Comparison of ENCODE assay signal across 18 cellular contexts in genomic region chr17:75842411-75842810, GRCh38. TPM values are rescaled to one million over a fixed set of nuclear protein-coding genes. Genes with fewer than 3 reads are reported as not detected.
A peak's percentile ranks its signal among the peaks of the same experiment; 100 is the strongest.
DNase-seq lines count a peak whose midpoint lies in the region; ATAC-seq, FAIRE-seq and TF ChIP-seq lines count a peak whose summit lies in the region.
"Had no signal": no experiment of that assay in that cellular context is flagged by ENCODE, and none has a peak within 500 bp of the region (broad histone marks: within the 10 kb centered on the region; RNA-seq: fewer than 3 reads in every experiment).

No MANE protein-coding gene starts in this region.

- WGBS in K562 (ENCODE audit: insufficient coverage, low coverage, missing lambda C conversion rate) = 75% methylated on average over 10 of the region's 18 CpGs

- H3K4me3 ChIP-seq in GM06990 (replicated peaks; ENCODE audit: low read depth, low read length) = peak overlapping the region; percentile 63
- H3K4me3 ChIP-seq in K562 = peak overlapping the region; percentile 69; the same call in 1 of the 2 replicates
- peak overlapping the region; percentile 78 to 98 for H3K4me3 ChIP-seq in neutrophil (ENCODE audit: low read depth in 1 of 2, low read length in 1 of 2)

- H3K4me3 Mint-ChIP-seq in activated CD4-positive, alpha-beta T cell treated with anti-CD3 and anti-CD28 coated beads, Interleukin-2, amount 10 ng/mL, durations not matched to agents 24 days and 14 days = peak overlapping the region; percentile 89

- no peaks in the 10 kb centered on the region for H3K9me3 Mint-ChIP-seq in activated CD4-positive, alpha-beta T cell treated with anti-CD3 and anti-CD28 coated beads, Interleukin-2, amount 10 ng/mL, durations not matched to agents 24 days and 14 days

- no peaks in the 10 kb centered on the region for H3K27me3 Mint-ChIP-seq in activated CD4-positive, alpha-beta T cell treated with anti-CD3 and anti-CD28 coated beads, Interleukin-2, amount 10 ng/mL, durations not matched to agents 24 days and 14 days

- TF ChIP-seq CTCF in GM06990 (IDR thresholded peaks at IDR 0.05; ENCODE audit: insufficient read depth, low read length, poor library complexity, severe bottlenecking) (no peak), K562 (IDR thresholded peaks at IDR 0.05 in 2 of 3, conservative IDR thresholded peaks at IDR 0.05 in 1 of 3; ENCODE audit: insufficient read depth in 2 of 3, low read depth in 1 of 3, low read length in 3 of 3) (no peak), neutrophil (IDR thresholded peaks at IDR 0.05) (no peak), GM10266 (IDR thresholded peaks at IDR 0.05; ENCODE audit: control insufficient read depth, insufficient read depth, low read depth, missing control alignments) (no peak)

- POLR2A ChIA-PET in K562 (lab: Yijun Ruan, JAX) = interaction anchor here (1.9 to 8.5 kb wide), 4 partner anchors 8 to 66 kb away, joined by 9 to 145 read pairs (median 56); partner anchors contain the start of gene WBP2

- CTCF ChIA-PET in K562 (lab: Yijun Ruan, JAX; ENCODE audit: low intra/inter-chr PET ratio) = no interaction called here

- no peak overlapping the region for H2AFZ ChIP-seq in K562 (ENCODE audit: low read depth, low read length)

- peak overlapping the region; percentile 66 for H3K27ac Mint-ChIP-seq in activated CD4-positive, alpha-beta T cell treated with anti-CD3 and anti-CD28 coated beads, Interleukin-2, amount 10 ng/mL, durations not matched to agents 24 days and 14 days

- H3K36me3 ChIP-seq in GM06990 (ENCODE audit: control insufficient read depth, insufficient read depth, low read length) = peaks cover 24% of the 10 kb centered on the region
- H3K36me3 ChIP-seq in K562 (ENCODE audit: control insufficient read depth, insufficient read depth, low read length) = peaks cover 59% of the 10 kb centered on the region; the same call in 2 of the 3 replicates
- peaks cover 82% of the 10 kb centered on the region for H3K36me3 ChIP-seq in neutrophil

- TF ChIP-seq RAD21 in K562 (CRISPR knock-in tag; conservative IDR thresholded peaks at IDR 0.05 in 1 of 2, IDR thresholded peaks at IDR 0.05 in 1 of 2) = no peak

- DNase-seq in activated CD4-positive, alpha-beta T cell treated with anti-CD3 and anti-CD28 coated beads, Interleukin-2, amount 10 ng/mL, durations not matched to agents 24 days and 14 days = no peak
- DNase-seq in activated CD4-positive, alpha-beta T cell treated with anti-CD3 and anti-CD28 coated beads, Interleukin-2, amount 50 U/mL, for 4 hours = no peak
- DNase-seq in GM06990 (ENCODE audit: extremely low read depth, insufficient read length) = no peak
- no peak for DNase-seq in K562 (ENCODE audit: extremely low read depth in 1 of 4, low spot score in 3 of 4)
- no peak for DNase-seq in GM10266 (ENCODE audit: extremely low spot score)
- no peak for DNase-seq in NK-92 (lab: John Stamatoyannopoulos, UW; ENCODE audit: unreplicated experiment)
- DNase-seq: anterior cingulate cortex; COR-L47; mammary epithelial cell; NCI-H69; nucleus accumbens; SK-N-SH; stimulated activated CD4-positive, alpha-beta T cell treated with anti-CD3 and anti-CD28 coated beads, Interleukin-4, amount 100 ng/mL, for 24 hours had no signal

- peak overlapping the region; percentile 95 to 98 for H3K9ac ChIP-seq in K562 (ENCODE audit: insufficient read depth in 1 of 2, low read depth in 2 of 2, low read length in 2 of 2)
- H3K9ac ChIP-seq: SK-N-SH had no signal

- peaks cover 31% of the 10 kb centered on the region for H3K36me3 Mint-ChIP-seq in activated CD4-positive, alpha-beta T cell treated with anti-CD3 and anti-CD28 coated beads, Interleukin-2, amount 10 ng/mL, durations not matched to agents 24 days and 14 days (ENCODE audit: low read depth)

- H3K27me3 ChIP-seq in GM06990 (replicated peaks; ENCODE audit: control insufficient read depth, insufficient read depth, low read length) (no peaks in the 10 kb centered on the region), K562 (ENCODE audit: control insufficient read depth in 2 of 2, insufficient read depth in 2 of 2, low read length in 2 of 2) (no peaks in the 10 kb centered on the region), neutrophil (no peaks in the 10 kb centered on the region)

- H3K4me2 ChIP-seq in K562 (ENCODE audit: insufficient read depth, low read length) = peak overlapping the region; percentile 99
- H3K4me2 ChIP-seq: SK-N-SH had no signal

- H3K9me3 ChIP-seq in K562 (replicated peaks; ENCODE audit: control insufficient read depth, insufficient read depth, low read depth, low read length) = no peaks in the 10 kb centered on the region
- H3K9me3 ChIP-seq in neutrophil = peaks cover 4% of the 10 kb centered on the region
- H3K9me3 ChIP-seq: SK-N-SH had no signal

- no peaks in the 10 kb centered on the region for H4K20me1 ChIP-seq in K562 (replicated peaks; ENCODE audit: control insufficient read depth, insufficient read depth, low read length)

- H3K27ac ChIP-seq in K562 (ENCODE audit: extremely low read depth, low read depth, low read length) (peak overlapping the region; percentile 95; the same call in 2 of the 3 replicates), neutrophil (peak overlapping the region; percentile 98)
- H3K27ac ChIP-seq: epithelial cell of prostate, VCaP had no signal

- no TSS peak for BruUV-seq in K562 (replicated peaks; lab: Mats Ljungman, UMichigan)

- peaks cover 24 to 73% of the 10 kb centered on the region in 2 experiments for H3K4me1 ChIP-seq in K562 (replicated peaks in 1 of 2; ENCODE audit: control insufficient read depth in 2 of 2, insufficient read depth in 2 of 2, low read length in 2 of 2)
- H3K4me1 ChIP-seq in neutrophil (ENCODE audit: control insufficient read depth in 1 of 2, insufficient read depth in 1 of 2, low read depth in 1 of 2, low read length in 1 of 2) = peaks cover 33 to 41% of the 10 kb centered on the region in 2 experiments

- TF ChIP-seq POLR2A in K562 (conservative IDR thresholded peaks at IDR 0.05) = no peak

- no peak for FAIRE-seq in K562 (lab: Jason Lieb, UNC)
- FAIRE-seq: A204.1 had no signal

- intact Hi-C loops in activated CD4-positive, alpha-beta T cell treated with anti-CD3 and anti-CD28 coated beads, Interleukin-2, amount 10 ng/mL, durations not matched to agents 24 days and 14 days (cut with micrococcal nuclease) = no loop called here
- intact Hi-C loops in K562 (cut with micrococcal nuclease) = no loop called here

- H3K4me1 Mint-ChIP-seq in activated CD4-positive, alpha-beta T cell treated with anti-CD3 and anti-CD28 coated beads, Interleukin-2, amount 10 ng/mL, durations not matched to agents 24 days and 14 days = peaks cover 11% of the 10 kb centered on the region

- peaks cover 50% of the 10 kb centered on the region for H3K79me2 ChIP-seq in K562 (ENCODE audit: control insufficient read depth, insufficient read depth, low read length)

- no peaks in the 10 kb centered on the region for H3K9me1 ChIP-seq in K562 (ENCODE audit: control insufficient read depth, insufficient read depth, low read length)

- TF ChIP-seq EP300 in K562 (IDR thresholded peaks at IDR 0.05; ENCODE audit: low read length) = no peak

- ATAC-seq in K562 (no peak), HG03108 (IDR thresholded peaks at IDR 0.05; ENCODE audit: unreplicated experiment) (no peak)

- in situ Hi-C loops in K562 (cut with MboI) = no loop called here

RNA-seq across cellular contexts. Expression of gene UNC13D, which starts 1.8 kb away (rescaled TPM):
- total RNA-seq in activated CD4-positive, alpha-beta T cell treated with anti-CD3 and anti-CD28 coated beads, Interleukin-2, amount 10 ng/mL, durations not matched to agents 24 days and 14 days = 158 and 161 TPM in 2 replicates
- total RNA-seq in K562 (2011; cell fraction: chromatin; rRNA removed; ENCODE audit: low replicate concordance) = 235 and 813 TPM in 2 replicates
- total RNA-seq in K562 (2011; cell fraction: nucleolus; rRNA removed) = 592 and 605 TPM in 2 replicates
- total RNA-seq in K562 (2011; cell fraction: nucleoplasm; rRNA removed) = 287 and 294 TPM in 2 replicates
- total RNA-seq in K562 (2014; rRNA removed) (150 and 207 TPM in 2 replicates), K562 (2014; rRNA removed; fragmentation: Illumina TruSeq; extraction: Trizol) (22.9 and 31.6 TPM in 2 replicates), K562 (2015; rRNA removed; fragmentation: Illumina TruSeq; extraction: Trizol) (74.2 and 74.8 TPM in 2 replicates), K562 (2021) (222 and 244 TPM in 2 replicates)
- polyA plus RNA-seq in K562 (2011; rRNA removed) (69.2 and 129 TPM in 2 replicates), K562 (2014; fragmentation: Illumina TruSeq; extraction: Trizol) (66.9 and 108 TPM in 2 replicates), K562 (2014; fragmentation: Nextera tagmentation; extraction: Ambion mirVana) (1 to 10 TPM in 1 of 2 experiments, under 1 TPM in 1; 0.86 to 1.9 TPM), K562 (2014; rRNA removed) (147 and 160 TPM in 2 replicates)
- 51.7 and 114 TPM in 2 replicates for polyA plus RNA-seq in K562 (2011; cell fraction: cytosol; rRNA removed)
- polyA plus RNA-seq in K562 (2011; cell fraction: nucleus; rRNA removed) = 454 and 648 TPM in 2 replicates
- polyA plus RNA-seq in K562 (2012) = 163 and 235 TPM in 2 replicates
- polyA minus RNA-seq in K562 (2011; rRNA and poly(A)+ RNA removed) = 34.9 and 44.0 TPM in 2 replicates
- polyA minus RNA-seq in K562 (2011; cell fraction: cytosol; rRNA and poly(A)+ RNA removed) = 92.5 and 106 TPM in 2 replicates
- polyA minus RNA-seq in K562 (2011; cell fraction: nucleus; rRNA and poly(A)+ RNA removed) = 163 and 184 TPM in 2 replicates

RNA-seq across cellular contexts. Expression of gene WBP2, which starts 12.7 kb away (rescaled TPM):
- total RNA-seq in activated CD4-positive, alpha-beta T cell treated with anti-CD3 and anti-CD28 coated beads, Interleukin-2, amount 10 ng/mL, durations not matched to agents 24 days and 14 days = 68.9 and 70.0 TPM in 2 replicates
- total RNA-seq in K562 (2011; cell fraction: chromatin; rRNA removed; ENCODE audit: low replicate concordance) = 86.2 and 163 TPM in 2 replicates
- 82.5 and 95.5 TPM in 2 replicates for total RNA-seq in K562 (2011; cell fraction: nucleolus; rRNA removed)
- total RNA-seq in K562 (2011; cell fraction: nucleoplasm; rRNA removed) = 79.1 and 87.2 TPM in 2 replicates
- 25.2 and 35.8 TPM in 2 replicates for total RNA-seq in K562 (2014; rRNA removed)
- total RNA-seq in K562 (2014; rRNA removed; fragmentation: Illumina TruSeq; extraction: Trizol) = 18.1 and 22.9 TPM in 2 replicates
- total RNA-seq in K562 (2015; rRNA removed; fragmentation: Illumina TruSeq; extraction: Trizol) = 13.8 and 16.2 TPM in 2 replicates
- 63.5 and 74.3 TPM in 2 replicates for total RNA-seq in K562 (2021)
- 20.0 and 81.3 TPM in 2 replicates for polyA plus RNA-seq in K562 (2011; rRNA removed)
- polyA plus RNA-seq in K562 (2011; cell fraction: cytosol; rRNA removed) = 25.6 and 40.9 TPM in 2 replicates
- 60.4 and 70.3 TPM in 2 replicates for polyA plus RNA-seq in K562 (2011; cell fraction: nucleus; rRNA removed)
- polyA plus RNA-seq in K562 (2012) = 83.9 and 158 TPM in 2 replicates
- polyA plus RNA-seq in K562 (2014; fragmentation: Illumina TruSeq; extraction: Trizol) = 68.6 and 96.0 TPM in 2 replicates
- 1 to 10 TPM; 2.2 to 3.7 TPM for polyA plus RNA-seq in K562 (2014; fragmentation: Nextera tagmentation; extraction: Ambion mirVana)
- polyA plus RNA-seq in K562 (2014; rRNA removed) = 30.9 and 33.1 TPM in 2 replicates
- polyA minus RNA-seq in K562 (2011; rRNA and poly(A)+ RNA removed) = 25.4 and 47.1 TPM in 2 replicates
- polyA minus RNA-seq in K562 (2011; cell fraction: cytosol; rRNA and poly(A)+ RNA removed) = 45.1 and 49.2 TPM in 2 replicates
- 30.4 and 43.1 TPM in 2 replicates for polyA minus RNA-seq in K562 (2011; cell fraction: nucleus; rRNA and poly(A)+ RNA removed)

RNA-seq across cellular contexts. Expression of gene TRIM47, which starts 36.0 kb away (rescaled TPM):
- total RNA-seq in activated CD4-positive, alpha-beta T cell treated with anti-CD3 and anti-CD28 coated beads, Interleukin-2, amount 10 ng/mL, durations not matched to agents 24 days and 14 days = 25.2 and 33.2 TPM in 2 replicates
- 3.4 and 21.0 TPM in 2 replicates for total RNA-seq in K562 (2011; cell fraction: chromatin; rRNA removed; ENCODE audit: low replicate concordance)
- 13.6 and 18.0 TPM in 2 replicates for total RNA-seq in K562 (2011; cell fraction: nucleolus; rRNA removed)
- total RNA-seq in K562 (2011; cell fraction: nucleoplasm; rRNA removed) = 5.5 and 10.1 TPM in 2 replicates
- total RNA-seq in K562 (2014; rRNA removed) = 4.0 and 4.6 TPM in 2 replicates
- 1.0 and 1.1 TPM in 2 replicates for total RNA-seq in K562 (2014; rRNA removed; fragmentation: Illumina TruSeq; extraction: Trizol)
- 3.9 and 4.3 TPM in 2 replicates for total RNA-seq in K562 (2015; rRNA removed; fragmentation: Illumina TruSeq; extraction: Trizol)
- 5.8 and 6.1 TPM in 2 replicates for total RNA-seq in K562 (2021)
- polyA plus RNA-seq in K562 (2011; rRNA removed) = 3.2 and 5.6 TPM in 2 replicates
- polyA plus RNA-seq in K562 (2011; cell fraction: cytosol; rRNA removed) = 5.1 and 9.1 TPM in 2 replicates
- polyA plus RNA-seq in K562 (2011; cell fraction: nucleus; rRNA removed) = 15.5 and 18.6 TPM in 2 replicates
- polyA plus RNA-seq in K562 (2012) = 4.2 and 6.8 TPM in 2 replicates
- 1.9 and 3.4 TPM in 2 replicates for polyA plus RNA-seq in K562 (2014; fragmentation: Illumina TruSeq; extraction: Trizol)
- polyA plus RNA-seq in K562 (2014; fragmentation: Nextera tagmentation; extraction: Ambion mirVana) = under 1 TPM; 0.56 to 0.63 TPM
- polyA plus RNA-seq in K562 (2014; rRNA removed) = 3.7 and 5.5 TPM in 2 replicates
- polyA minus RNA-seq in K562 (2011; rRNA and poly(A)+ RNA removed) = 1.9 and 2.6 TPM in 2 replicates
- 4.6 and 5.6 TPM in 2 replicates for polyA minus RNA-seq in K562 (2011; cell fraction: cytosol; rRNA and poly(A)+ RNA removed)
- 8.6 and 9.2 TPM in 2 replicates for polyA minus RNA-seq in K562 (2011; cell fraction: nucleus; rRNA and poly(A)+ RNA removed)

RNA-seq across cellular contexts. Expression of gene TRIM65, which starts 54.3 kb away (rescaled TPM):
- total RNA-seq in activated CD4-positive, alpha-beta T cell treated with anti-CD3 and anti-CD28 coated beads, Interleukin-2, amount 10 ng/mL, durations not matched to agents 24 days and 14 days = 47.6 and 48.1 TPM in 2 replicates
- total RNA-seq in K562 (2011; cell fraction: chromatin; rRNA removed; ENCODE audit: low replicate concordance) = 19.3 and 28.3 TPM in 2 replicates
- 19.3 and 26.6 TPM in 2 replicates for total RNA-seq in K562 (2011; cell fraction: nucleolus; rRNA removed)
- 25.9 and 39.3 TPM in 2 replicates for total RNA-seq in K562 (2011; cell fraction: nucleoplasm; rRNA removed)
- total RNA-seq in K562 (2014; rRNA removed) (34.3 and 47.5 TPM in 2 replicates), K562 (2014; rRNA removed; fragmentation: Illumina TruSeq; extraction: Trizol) (16.2 and 20.0 TPM in 2 replicates), K562 (2015; rRNA removed; fragmentation: Illumina TruSeq; extraction: Trizol) (26.6 and 28.2 TPM in 2 replicates), K562 (2021) (45.5 and 45.7 TPM in 2 replicates)
- polyA plus RNA-seq in K562 (2011; rRNA removed) (19.5 and 22.1 TPM in 2 replicates), K562 (2014; fragmentation: Illumina TruSeq; extraction: Trizol) (22.9 and 26.1 TPM in 2 replicates), K562 (2014; fragmentation: Nextera tagmentation; extraction: Ambion mirVana) (1 to 10 TPM; 2.8 to 5.8 TPM), K562 (2014; rRNA removed) (33.7 and 34.1 TPM in 2 replicates)
- polyA plus RNA-seq in K562 (2011; cell fraction: cytosol; rRNA removed) = 25.9 and 37.2 TPM in 2 replicates
- polyA plus RNA-seq in K562 (2011; cell fraction: nucleus; rRNA removed) = 20.7 and 27.8 TPM in 2 replicates
- polyA plus RNA-seq in K562 (2012) = 26.3 and 33.8 TPM in 2 replicates
- 6.3 and 7.0 TPM in 2 replicates for polyA minus RNA-seq in K562 (2011; rRNA and poly(A)+ RNA removed)
- 14.6 and 24.0 TPM in 2 replicates for polyA minus RNA-seq in K562 (2011; cell fraction: cytosol; rRNA and poly(A)+ RNA removed)
- 6.7 and 8.7 TPM in 2 replicates for polyA minus RNA-seq in K562 (2011; cell fraction: nucleus; rRNA and poly(A)+ RNA removed)

RNA-seq across cellular contexts. Expression of gene UNK, which starts 57.8 kb away (rescaled TPM):
- total RNA-seq in activated CD4-positive, alpha-beta T cell treated with anti-CD3 and anti-CD28 coated beads, Interleukin-2, amount 10 ng/mL, durations not matched to agents 24 days and 14 days = 28.9 and 30.0 TPM in 2 replicates
- total RNA-seq in K562 (2011; cell fraction: chromatin; rRNA removed; ENCODE audit: low replicate concordance) = 112 and 148 TPM in 2 replicates
- 60.9 and 67.9 TPM in 2 replicates for total RNA-seq in K562 (2011; cell fraction: nucleolus; rRNA removed)
- 116 and 161 TPM in 2 replicates for total RNA-seq in K562 (2011; cell fraction: nucleoplasm; rRNA removed)
- total RNA-seq in K562 (2014; rRNA removed) (12.8 and 16.0 TPM in 2 replicates), K562 (2014; rRNA removed; fragmentation: Illumina TruSeq; extraction: Trizol) (24.8 and 27.6 TPM in 2 replicates), K562 (2015; rRNA removed; fragmentation: Illumina TruSeq; extraction: Trizol) (25.8 and 27.7 TPM in 2 replicates), K562 (2021) (22.2 and 26.7 TPM in 2 replicates)
- polyA plus RNA-seq in K562 (2011; rRNA removed) (38.6 and 38.7 TPM in 2 replicates), K562 (2014; fragmentation: Illumina TruSeq; extraction: Trizol) (36.5 and 38.1 TPM in 2 replicates), K562 (2014; fragmentation: Nextera tagmentation; extraction: Ambion mirVana) (10 to 100 TPM; 13.7 to 18.8 TPM), K562 (2014; rRNA removed) (24.2 and 25.4 TPM in 2 replicates)
- polyA plus RNA-seq in K562 (2011; cell fraction: cytosol; rRNA removed) = 17.7 and 26.9 TPM in 2 replicates
- polyA plus RNA-seq in K562 (2011; cell fraction: nucleus; rRNA removed) = 31.3 and 35.3 TPM in 2 replicates
- polyA plus RNA-seq in K562 (2012) = 20.2 and 24.9 TPM in 2 replicates
- 25.3 and 43.9 TPM in 2 replicates for polyA minus RNA-seq in K562 (2011; rRNA and poly(A)+ RNA removed)
- 6.6 and 14.4 TPM in 2 replicates for polyA minus RNA-seq in K562 (2011; cell fraction: cytosol; rRNA and poly(A)+ RNA removed)
- 17.8 and 34.1 TPM in 2 replicates for polyA minus RNA-seq in K562 (2011; cell fraction: nucleus; rRNA and poly(A)+ RNA removed)
